30 cellular contexts compared by ENCODE assay signal in the genomic region with DNA sequence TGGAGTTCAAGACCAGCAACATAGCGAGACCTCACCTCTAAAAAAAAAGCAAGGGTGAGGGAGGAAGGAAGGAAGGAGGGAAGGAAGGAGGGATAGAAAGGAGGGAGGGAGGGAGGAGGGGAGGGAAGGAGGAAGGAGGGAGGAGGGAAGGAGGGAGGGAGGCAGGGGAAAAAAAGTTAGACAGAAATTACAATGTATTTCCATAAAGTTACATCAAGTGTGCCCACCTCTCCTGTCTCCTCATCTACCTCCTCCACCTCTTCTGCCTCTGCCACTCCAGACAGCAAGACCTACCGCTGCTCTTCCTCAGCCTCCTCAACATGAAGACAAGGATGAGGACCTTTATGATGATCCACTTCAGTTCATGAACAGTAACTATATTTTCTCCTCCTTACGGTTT.
"Had no signal": no experiment of that assay in that cellular context is flagged by ENCODE, and none has a peak within 500 bp of the region (broad histone marks: within the 10 kb centered on the region; RNA-seq: fewer than 3 reads in every experiment).

No MANE protein-coding gene starts in this region.

- DNase-seq: naive thymus-derived CD4-positive, alpha-beta T cell; natural killer cell; occipital lobe; ovary; psoas muscle; right cardiac atrium; spleen; stimulated activated CD4-positive, alpha-beta T cell treated with anti-CD3 and anti-CD28 coated beads, Interleukin-12 subunit alpha, Interleukin-12 subunit beta, amount 100 ng/mL, for 4 hours; stimulated activated CD4-positive, alpha-beta T cell treated with anti-CD3 and anti-CD28 coated beads, Interleukin-1b, Interleukin-23, amount 100 ng/mL, for 48 hours; stimulated activated CD4-positive, alpha-beta T cell treated with anti-CD3 and anti-CD28 coated beads, Interleukin-4, amount 100 ng/mL, for 1 hour; stimulated activated CD4-positive, alpha-beta T cell treated with anti-CD3 and anti-CD28 coated beads, Interleukin-4, amount 100 ng/mL, for 4 hours; stimulated activated CD8-positive, alpha-beta memory T cell treated with anti-CD3 and anti-CD28 coated beads, Interleukin-4, amount 100 ng/mL, for 48 hours; stimulated activated naive CD4-positive, alpha-beta T cell; substantia nigra; testis; tibial artery; transverse colon; upper lobe of left lung had no signal

- ATAC-seq: naive thymus-derived CD4-positive, alpha-beta T cell; natural killer cell; psoas muscle; right cardiac atrium; sciatic nerve; stimulated activated memory B cell treated with anti-CD40 and anti-IgM and Interleukin-4, amounts not matched to agents 10 μg/mL and 1 μg/mL and 100 μg/mL, for 72 hours had no signal

- H3K9me3 Mint-ChIP-seq: naive thymus-derived CD4-positive, alpha-beta T cell; natural killer cell; nephron; neural progenitor cell; stimulated activated memory B cell treated with anti-CD40 and anti-IgM and Interleukin-4, amounts not matched to agents 10 μg/mL and 1 μg/mL and 100 μg/mL, for 72 hours; stimulated activated naive CD8-positive, alpha-beta T cell treated with anti-CD3 and anti-CD28 coated beads, Interleukin-15, Interleukin-2, amounts not matched to agents 100 ng/mL and 50 ng/mL, for 24 hours had no signal

- H3K4me3 ChIP-seq: neural progenitor cell, ovary, psoas muscle, skin epidermis, smooth muscle cell, spleen, suprapubic skin, testis, tibial artery, transverse colon, upper lobe of left lung, vagina had no signal

- H3K36me3 ChIP-seq: neural progenitor cell, ovary, suprapubic skin, tibial artery, transverse colon, upper lobe of left lung, vagina had no signal

- H3K4me1 ChIP-seq: neural progenitor cell, parathyroid adenoma, psoas muscle, suprapubic skin, testis, tibial artery, vagina had no signal

- H3K27me3 Mint-ChIP-seq: naive thymus-derived CD4-positive, alpha-beta T cell; progenitor cell of endocrine pancreas; stimulated activated memory B cell treated with anti-CD40 and anti-IgM and Interleukin-4, amounts not matched to agents 10 μg/mL and 1 μg/mL and 100 μg/mL, for 72 hours; stimulated activated naive CD8-positive, alpha-beta T cell treated with anti-CD3 and anti-CD28 coated beads, Interleukin-15, Interleukin-2, amounts not matched to agents 100 ng/mL and 50 ng/mL, for 24 hours had no signal

- H2AFZ ChIP-seq: neural progenitor cell, parathyroid adenoma had no signal

- H3K36me3 Mint-ChIP-seq: natural killer cell had no signal

- FAIRE-seq: urothelium cell line had no signal

- H3K9me3 ChIP-seq: ovary, psoas muscle, spleen, suprapubic skin, testis, tibial artery, transverse colon, upper lobe of left lung, vagina had no signal

- H3K4me3 Mint-ChIP-seq: naive thymus-derived CD4-positive, alpha-beta T cell; natural killer cell; nephron; neural progenitor cell; stimulated activated memory B cell treated with anti-CD40 and anti-IgM and Interleukin-4, amounts not matched to agents 10 μg/mL and 1 μg/mL and 100 μg/mL, for 72 hours; stimulated activated naive CD8-positive, alpha-beta T cell treated with anti-CD3 and anti-CD28 coated beads, Interleukin-15, Interleukin-2, amounts not matched to agents 100 ng/mL and 50 ng/mL, for 24 hours had no signal

- H3K27ac ChIP-seq: neural progenitor cell, ovary, parathyroid adenoma, psoas muscle, skin epidermis, spleen, suprapubic skin, testis, tibial artery, transverse colon, upper lobe of left lung, vagina had no signal

- H3K27me3 ChIP-seq: neural progenitor cell, ovary, spleen, suprapubic skin, testis, tibial artery, transverse colon, upper lobe of left lung, vagina had no signal

- H3K27ac Mint-ChIP-seq: natural killer cell; nephron; neural progenitor cell; progenitor cell of endocrine pancreas; stimulated activated memory B cell treated with anti-CD40 and anti-IgM and Interleukin-4, amounts not matched to agents 10 μg/mL and 1 μg/mL and 100 μg/mL, for 72 hours; stimulated activated naive CD8-positive, alpha-beta T cell treated with anti-CD3 and anti-CD28 coated beads, Interleukin-15, Interleukin-2, amounts not matched to agents 100 ng/mL and 50 ng/mL, for 24 hours had no signal

- H3K9ac ChIP-seq: neural progenitor cell, parathyroid adenoma had no signal

- H3K4me2 ChIP-seq: neural progenitor cell, smooth muscle cell had no signal
